Comparison of ENCODE assay signal across 1 cellular context in the genomic region with DNA sequence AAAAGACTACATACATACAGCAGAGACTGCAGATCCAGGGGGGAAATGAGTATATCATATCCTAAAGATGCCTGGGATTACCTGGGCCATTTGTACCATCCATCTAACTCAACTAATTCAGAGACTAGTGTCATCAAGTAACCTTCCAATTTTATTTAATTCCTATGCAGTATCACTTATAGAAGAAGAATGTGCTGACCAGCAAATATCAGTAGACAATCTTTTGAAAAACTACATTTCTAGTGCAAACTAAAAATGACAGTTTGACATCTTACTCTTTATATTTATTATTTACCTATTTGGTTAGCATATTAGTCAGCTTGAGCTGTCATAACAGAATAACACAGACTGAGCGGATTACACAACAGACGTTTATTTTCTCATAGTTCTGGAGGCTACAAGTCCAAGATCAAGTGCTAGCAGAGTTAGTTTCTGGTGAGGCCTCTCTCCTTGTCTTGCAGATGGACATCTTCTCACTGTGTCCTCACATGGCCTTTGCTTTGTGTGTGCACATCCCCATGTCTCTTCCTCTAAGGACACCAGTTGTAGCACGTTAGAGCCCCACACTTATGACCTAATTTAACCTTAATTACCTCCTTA.
TF ChIP-seq lines count a peak whose summit lies in the region.

No MANE protein-coding gene starts in this region.

TF ChIP-seq in IMR-90, 13 proteins besides CTCF, POLR2A, EP300 and RAD21 (continued from another document):
- TF ChIP-seq BHLHE40 (IDR thresholded peaks at IDR 0.05; ENCODE audit: low read depth, low read length): no peak
- no peak for TF ChIP-seq RFX5 (IDR thresholded peaks at IDR 0.05; ENCODE audit: low read depth, low read length)
